ENCODE assay signal across 24 cellular contexts in the genomic region with DNA sequence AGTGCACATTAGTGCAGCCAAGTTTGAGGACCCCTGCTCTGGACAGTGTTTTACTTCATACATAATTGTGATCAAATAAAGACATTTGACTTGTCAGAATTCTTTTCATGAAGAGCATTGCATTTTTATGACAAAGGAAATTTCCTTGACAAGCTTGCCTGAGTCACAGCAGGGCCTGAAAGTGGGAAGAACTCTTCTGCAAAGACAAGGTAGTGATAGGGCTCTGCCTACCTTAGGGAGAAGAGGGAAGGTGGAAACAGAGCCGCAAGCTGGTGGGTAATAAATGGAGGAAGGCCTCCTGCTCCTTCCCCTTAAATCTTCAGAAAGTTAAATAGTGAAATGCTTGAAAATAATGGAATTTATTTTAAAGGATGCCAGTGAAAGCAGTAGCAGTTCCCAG.
"Had no signal": no experiment of that assay in that cellular context is flagged by ENCODE, and none has a peak within 500 bp of the region (broad histone marks: within the 10 kb centered on the region; RNA-seq: fewer than 3 reads in every experiment).

No MANE protein-coding gene starts in this region.

- H3K27ac ChIP-seq: colonic mucosa, coronary artery, dorsolateral prefrontal cortex, epithelial cell of prostate, esophagus muscularis mucosa, esophagus squamous epithelium, foreskin keratinocyte, gastrocnemius medialis, gastroesophageal sphincter, heart left ventricle, heart right ventricle had no signal

- H3K9me3 ChIP-seq: colonic mucosa, esophagus muscularis mucosa, gastrocnemius medialis had no signal

- H3K4me3 ChIP-seq: colonic mucosa, coronary artery, dorsolateral prefrontal cortex, esophagus muscularis mucosa, esophagus squamous epithelium, gastrocnemius medialis, gastroesophageal sphincter, heart left ventricle, heart right ventricle had no signal

- H3K4me1 Mint-ChIP-seq: endodermal cell had no signal

- H3K27ac Mint-ChIP-seq: dendritic cell treated with granulocyte-macrophage colony-stimulating factor and Interleukin-4, amounts not matched to agents 40 ng/mL and 50 ng/mL, for 4 days; effector memory CD8-positive, alpha-beta T cell; endodermal cell had no signal

- H3K27me3 ChIP-seq: colonic mucosa, gastrocnemius medialis had no signal

- ATAC-seq: effector memory CD8-positive, alpha-beta T cell; esophagus mucosa had no signal

- H3K4me3 Mint-ChIP-seq: dendritic cell treated with granulocyte-macrophage colony-stimulating factor and Interleukin-4, amounts not matched to agents 40 ng/mL and 50 ng/mL, for 4 days; effector memory CD8-positive, alpha-beta T cell; endodermal cell had no signal

- H3K9me3 Mint-ChIP-seq: dendritic cell treated with granulocyte-macrophage colony-stimulating factor and Interleukin-4, amounts not matched to agents 40 ng/mL and 50 ng/mL, for 4 days; effector memory CD8-positive, alpha-beta T cell; endodermal cell had no signal

- DNase-seq: colonic mucosa; cortex of kidney; dermis blood vessel endothelial cell; dorsolateral prefrontal cortex; effector CD4-positive, alpha-beta T cell; effector CD8-positive, alpha-beta T cell; effector memory CD4-positive, alpha-beta T cell; effector memory CD8-positive, alpha-beta T cell; endodermal cell; erythroblast; esophagus squamous epithelium; foreskin fibroblast; foreskin keratinocyte; foreskin melanocyte; gastrocnemius medialis; glutamatergic neuron; heart left ventricle; heart right ventricle had no signal

- H3K4me1 ChIP-seq: colonic mucosa, esophagus muscularis mucosa, esophagus squamous epithelium, foreskin keratinocyte, gastrocnemius medialis, gastroesophageal sphincter, heart left ventricle, heart right ventricle had no signal

- H3K36me3 ChIP-seq: colonic mucosa, esophagus muscularis mucosa, esophagus squamous epithelium, gastrocnemius medialis, gastroesophageal sphincter, heart left ventricle, heart right ventricle had no signal
